ENCODE assay signal across 8 cellular contexts in the genomic region with DNA sequence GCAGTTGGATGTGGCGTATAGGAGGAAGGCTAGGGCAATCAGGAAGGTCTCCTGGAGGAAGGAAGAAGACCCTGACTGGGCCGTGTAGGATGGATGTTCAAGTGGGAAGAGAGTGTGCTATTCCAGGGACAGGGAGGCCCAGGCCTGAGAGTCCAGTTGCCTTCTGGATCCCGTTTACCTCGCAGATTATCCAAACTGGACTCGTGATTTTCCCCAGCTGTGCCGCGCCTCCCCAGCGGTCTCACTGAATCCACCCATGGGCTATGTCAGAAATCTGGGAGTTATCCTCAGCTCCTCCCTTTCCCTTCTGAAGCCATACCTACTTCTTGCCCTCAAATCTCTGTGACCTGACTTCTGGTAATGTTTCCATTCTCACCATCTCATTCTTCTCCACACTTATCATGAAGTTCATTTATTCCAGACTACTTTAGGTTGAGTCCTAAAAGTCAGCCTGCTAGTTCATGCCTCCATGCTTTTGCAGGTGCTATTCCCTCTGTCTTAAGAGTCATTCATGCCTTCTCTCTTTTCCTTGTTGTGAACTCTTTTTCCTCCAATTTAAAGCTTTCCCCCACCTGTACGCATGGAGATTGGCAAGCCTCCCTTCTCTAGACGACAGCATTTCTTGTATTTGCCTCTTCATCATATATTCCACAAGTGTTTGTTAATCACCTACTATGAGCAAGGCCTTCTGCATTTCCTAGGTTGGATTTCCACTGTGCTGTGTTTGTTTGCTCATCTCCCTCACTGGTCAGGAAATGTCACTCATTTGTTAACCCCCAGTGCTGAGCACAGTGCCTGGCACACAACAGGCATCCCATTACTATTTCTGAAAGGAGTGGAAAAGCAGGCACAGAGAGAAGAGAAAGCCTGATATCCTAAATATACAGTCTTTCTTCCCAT. TPM values are rescaled to one million over a fixed set of nuclear protein-coding genes. Genes with fewer than 3 reads are reported as not detected.
DNase-seq lines count a peak whose midpoint lies in the region; ATAC-seq, FAIRE-seq and TF ChIP-seq lines count a peak whose summit lies in the region.

No MANE protein-coding gene starts in this region.

- H3K36me3 ChIP-seq in right atrium auricular region, result no peaks in the 10 kb centered on the region

- no peaks in the 10 kb centered on the region for H3K9me3 Mint-ChIP-seq in WTC11

- peaks cover 6% of the 10 kb centered on the region for H3K27me3 Mint-ChIP-seq in WTC11 (ENCODE audit: low read depth)

- no peak overlapping the region for H3K27ac Mint-ChIP-seq in WTC11

- TF ChIP-seq CTCF in WTC11 (IDR thresholded peaks at IDR 0.05), result no peak
- no peak for TF ChIP-seq CTCF in right atrium auricular region (IDR thresholded peaks at IDR 0.05)

- peak overlapping the region; percentile 99 for H3K27ac ChIP-seq in right atrium auricular region
- peak overlapping the region; percentile 34 to 99 (median 98) for H3K27ac ChIP-seq in skin epidermis

- POLR2A ChIA-PET in WTC11 (lab: Charles Lee), result interaction anchor here (1.1 kb wide), 1 partner anchor 10 kb away, joined by 3 read pairs; no protein-coding TSS in a partner anchor

- H3K4me3 Mint-ChIP-seq in WTC11, result no peak overlapping the region

- no peaks in the 10 kb centered on the region for H3K9me3 ChIP-seq in right atrium auricular region

- peaks cover 7% of the 10 kb centered on the region; the same call in 1 of the 2 replicates for H3K4me1 Mint-ChIP-seq in WTC11

- CTCF ChIA-PET in WTC11 (lab: Charles Lee), result interaction anchor here (0.6 to 1.8 kb wide), 7 partner anchors 8 to 1121 kb away, joined by 3 to 7 read pairs (median 5); a partner anchor contains a TSS

- FAIRE-seq in GM12891 (lab: Jason Lieb, UNC), result peak; percentile 40

- H3K4me3 ChIP-seq in right atrium auricular region (peak overlapping the region; percentile 84 to 96), skin epidermis (peak overlapping the region; percentile 57 to 77 (median 65))

- H3K27me3 ChIP-seq in right atrium auricular region, result no peaks in the 10 kb centered on the region

- no peak for TF ChIP-seq POLR2A in GM12891 (IDR thresholded peaks at IDR 0.05; ENCODE audit: low read depth, low read length)

- ATAC-seq in WTC11, result peak; percentile 7; the same call in 1 of the 2 replicates
- no peak for ATAC-seq in GM19397 (IDR thresholded peaks at IDR 0.05; ENCODE audit: unreplicated experiment)
- ATAC-seq in GM21390 (IDR thresholded peaks at IDR 0.05; ENCODE audit: unreplicated experiment), result no peak

- H3K4me1 ChIP-seq in right atrium auricular region, result peaks cover 0 to 88% of the 10 kb centered on the region in 2 donors

- no peak for DNase-seq in GM12891 (ENCODE audit: insufficient read length, low spot score)
- no peak for DNase-seq in WTC11 (ENCODE audit: low spot score)
- DNase-seq in right atrium auricular region (ENCODE audit: low spot score), result peak; percentile 70
- no peak for DNase-seq in NCI-H2107 (lab: John Stamatoyannopoulos, UW)
- DNase-seq in activated gamma-delta T cell treated with Interleukin-2 at 50 U/mL for 16 hours, result no peak

- H3K36me3 Mint-ChIP-seq in WTC11, result no peaks in the 10 kb centered on the region

TF ChIP-seq in GM12891, 5 proteins besides CTCF, POLR2A, EP300 and RAD21:
- TF ChIP-seq PAX5 (IDR thresholded peaks at IDR 0.05; ENCODE audit: insufficient read depth, low read length, severe bottlenecking), result no peak
- TF ChIP-seq TAF1 (IDR thresholded peaks at IDR 0.05; ENCODE audit: low read depth, low read length), result no peak
- TF ChIP-seq POLR2AphosphoS5 (IDR thresholded peaks at IDR 0.05; ENCODE audit: low read depth, low read length), result no peak; the same call in 1 of the 2 replicates

TF ChIP-seq in WTC11, 78 proteins besides CTCF, POLR2A, EP300 and RAD21 (continues in another document):
- TF ChIP-seq TEAD4 (CRISPR knock-in tag; IDR thresholded peaks at IDR 0.05) (no peak), TCF7 (CRISPR knock-in tag; IDR thresholded peaks at IDR 0.05; ENCODE audit: low read depth) (no peak), SP1 (CRISPR knock-in tag; conservative IDR thresholded peaks at IDR 0.05) (no peak), NFYB (CRISPR knock-in tag; conservative IDR thresholded peaks at IDR 0.05; ENCODE audit: low read depth) (no peak), ZNF138 (CRISPR knock-in tag; conservative IDR thresholded peaks at IDR 0.05) (no peak), JAZF1 (CRISPR knock-in tag; IDR thresholded peaks at IDR 0.05) (no peak), SMAD3 (CRISPR knock-in tag; IDR thresholded peaks at IDR 0.05; ENCODE audit: borderline replicate concordance) (no peak), NFATC4 (CRISPR knock-in tag; IDR thresholded peaks at IDR 0.05) (no peak)
- TF ChIP-seq, protein P1, sequence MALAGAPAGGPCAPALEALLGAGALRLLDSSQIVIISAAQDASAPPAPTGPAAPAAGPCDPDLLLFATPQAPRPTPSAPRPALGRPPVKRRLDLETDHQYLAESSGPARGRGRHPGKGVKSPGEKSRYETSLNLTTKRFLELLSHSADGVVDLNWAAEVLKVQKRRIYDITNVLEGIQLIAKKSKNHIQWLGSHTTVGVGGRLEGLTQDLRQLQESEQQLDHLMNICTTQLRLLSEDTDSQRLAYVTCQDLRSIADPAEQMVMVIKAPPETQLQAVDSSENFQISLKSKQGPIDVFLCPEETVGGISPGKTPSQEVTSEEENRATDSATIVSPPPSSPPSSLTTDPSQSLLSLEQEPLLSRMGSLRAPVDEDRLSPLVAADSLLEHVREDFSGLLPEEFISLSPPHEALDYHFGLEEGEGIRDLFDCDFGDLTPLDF (CRISPR knock-in tag; IDR thresholded peaks at IDR 0.05), result no peak
- TF ChIP-seq, protein P2, sequence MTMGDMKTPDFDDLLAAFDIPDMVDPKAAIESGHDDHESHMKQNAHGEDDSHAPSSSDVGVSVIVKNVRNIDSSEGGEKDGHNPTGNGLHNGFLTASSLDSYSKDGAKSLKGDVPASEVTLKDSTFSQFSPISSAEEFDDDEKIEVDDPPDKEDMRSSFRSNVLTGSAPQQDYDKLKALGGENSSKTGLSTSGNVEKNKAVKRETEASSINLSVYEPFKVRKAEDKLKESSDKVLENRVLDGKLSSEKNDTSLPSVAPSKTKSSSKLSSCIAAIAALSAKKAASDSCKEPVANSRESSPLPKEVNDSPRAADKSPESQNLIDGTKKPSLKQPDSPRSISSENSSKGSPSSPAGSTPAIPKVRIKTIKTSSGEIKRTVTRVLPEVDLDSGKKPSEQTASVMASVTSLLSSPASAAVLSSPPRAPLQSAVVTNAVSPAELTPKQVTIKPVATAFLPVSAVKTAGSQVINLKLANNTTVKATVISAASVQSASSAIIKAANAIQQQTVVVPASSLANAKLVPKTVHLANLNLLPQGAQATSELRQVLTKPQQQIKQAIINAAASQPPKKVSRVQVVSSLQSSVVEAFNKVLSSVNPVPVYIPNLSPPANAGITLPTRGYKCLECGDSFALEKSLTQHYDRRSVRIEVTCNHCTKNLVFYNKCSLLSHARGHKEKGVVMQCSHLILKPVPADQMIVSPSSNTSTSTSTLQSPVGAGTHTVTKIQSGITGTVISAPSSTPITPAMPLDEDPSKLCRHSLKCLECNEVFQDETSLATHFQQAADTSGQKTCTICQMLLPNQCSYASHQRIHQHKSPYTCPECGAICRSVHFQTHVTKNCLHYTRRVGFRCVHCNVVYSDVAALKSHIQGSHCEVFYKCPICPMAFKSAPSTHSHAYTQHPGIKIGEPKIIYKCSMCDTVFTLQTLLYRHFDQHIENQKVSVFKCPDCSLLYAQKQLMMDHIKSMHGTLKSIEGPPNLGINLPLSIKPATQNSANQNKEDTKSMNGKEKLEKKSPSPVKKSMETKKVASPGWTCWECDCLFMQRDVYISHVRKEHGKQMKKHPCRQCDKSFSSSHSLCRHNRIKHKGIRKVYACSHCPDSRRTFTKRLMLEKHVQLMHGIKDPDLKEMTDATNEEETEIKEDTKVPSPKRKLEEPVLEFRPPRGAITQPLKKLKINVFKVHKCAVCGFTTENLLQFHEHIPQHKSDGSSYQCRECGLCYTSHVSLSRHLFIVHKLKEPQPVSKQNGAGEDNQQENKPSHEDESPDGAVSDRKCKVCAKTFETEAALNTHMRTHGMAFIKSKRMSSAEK (CRISPR knock-in tag; IDR thresholded peaks at IDR 0.05; ENCODE audit: borderline replicate concordance), result no peak
- TF ChIP-seq, protein P3, sequence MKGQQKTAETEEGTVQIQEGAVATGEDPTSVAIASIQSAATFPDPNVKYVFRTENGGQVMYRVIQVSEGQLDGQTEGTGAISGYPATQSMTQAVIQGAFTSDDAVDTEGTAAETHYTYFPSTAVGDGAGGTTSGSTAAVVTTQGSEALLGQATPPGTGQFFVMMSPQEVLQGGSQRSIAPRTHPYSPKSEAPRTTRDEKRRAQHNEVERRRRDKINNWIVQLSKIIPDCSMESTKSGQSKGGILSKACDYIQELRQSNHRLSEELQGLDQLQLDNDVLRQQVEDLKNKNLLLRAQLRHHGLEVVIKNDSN (CRISPR knock-in tag; IDR thresholded peaks at IDR 0.05), result no peak
- TF ChIP-seq, protein P4, sequence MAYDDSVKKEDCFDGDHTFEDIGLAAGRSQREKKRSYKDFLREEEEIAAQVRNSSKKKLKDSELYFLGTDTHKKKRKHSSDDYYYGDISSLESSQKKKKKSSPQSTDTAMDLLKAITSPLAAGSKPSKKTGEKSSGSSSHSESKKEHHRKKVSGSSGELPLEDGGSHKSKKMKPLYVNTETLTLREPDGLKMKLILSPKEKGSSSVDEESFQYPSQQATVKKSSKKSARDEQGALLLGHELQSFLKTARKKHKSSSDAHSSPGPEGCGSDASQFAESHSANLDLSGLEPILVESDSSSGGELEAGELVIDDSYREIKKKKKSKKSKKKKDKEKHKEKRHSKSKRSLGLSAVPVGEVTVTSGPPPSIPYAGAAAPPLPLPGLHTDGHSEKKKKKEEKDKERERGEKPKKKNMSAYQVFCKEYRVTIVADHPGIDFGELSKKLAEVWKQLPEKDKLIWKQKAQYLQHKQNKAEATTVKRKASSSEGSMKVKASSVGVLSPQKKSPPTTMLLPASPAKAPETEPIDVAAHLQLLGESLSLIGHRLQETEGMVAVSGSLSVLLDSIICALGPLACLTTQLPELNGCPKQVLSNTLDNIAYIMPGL (CRISPR knock-in tag; IDR thresholded peaks at IDR 0.05), result no peak
- TF ChIP-seq, protein P5, sequence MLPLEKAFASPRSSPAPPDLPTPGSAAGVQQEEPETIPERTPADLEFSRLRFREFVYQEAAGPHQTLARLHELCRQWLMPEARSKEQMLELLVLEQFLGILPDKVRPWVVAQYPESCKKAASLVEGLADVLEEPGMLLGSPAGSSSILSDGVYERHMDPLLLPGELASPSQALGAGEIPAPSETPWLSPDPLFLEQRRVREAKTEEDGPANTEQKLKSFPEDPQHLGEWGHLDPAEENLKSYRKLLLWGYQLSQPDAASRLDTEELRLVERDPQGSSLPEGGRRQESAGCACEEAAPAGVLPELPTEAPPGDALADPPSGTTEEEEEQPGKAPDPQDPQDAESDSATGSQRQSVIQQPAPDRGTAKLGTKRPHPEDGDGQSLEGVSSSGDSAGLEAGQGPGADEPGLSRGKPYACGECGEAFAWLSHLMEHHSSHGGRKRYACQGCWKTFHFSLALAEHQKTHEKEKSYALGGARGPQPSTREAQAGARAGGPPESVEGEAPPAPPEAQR (CRISPR knock-in tag; IDR thresholded peaks at IDR 0.05), result no peak

RNA-seq across cellular contexts. Expression of a gene that starts 2.7 kb away (rescaled TPM):
- 0.77 TPM for polyA plus RNA-seq in GM12891 (2012; ENCODE audit: low read depth, missing spikeins)
- total RNA-seq in WTC11 (2021) (2.5 to 3.3 TPM (median 2.6 TPM) in 3 replicates), right atrium auricular region (1 to 10 TPM; 2.9 to 3.9 TPM)
